In genomic region chr9:113221800-113222481, GRCh38 we compare ENCODE assay signal across 8 cellular contexts. TPM values are rescaled to one million over a fixed set of nuclear protein-coding genes. Genes with fewer than 3 reads are reported as not detected.
DNase-seq lines count a peak whose midpoint lies in the region; ATAC-seq, FAIRE-seq and TF ChIP-seq lines count a peak whose summit lies in the region.

No MANE protein-coding gene starts in this region.

- H3K4me1 Mint-ChIP-seq in H9: peaks cover 22 to 27% of the 10 kb centered on the region in 2 experiments
- H3K4me1 Mint-ChIP-seq in naive thymus-derived CD4-positive, alpha-beta T cell: peaks cover 15 to 55% (median 46%) of the 10 kb centered on the region in 7 donors

- FAIRE-seq in H1 (lab: Jason Lieb, UNC): no peak

- intact Hi-C loops in naive thymus-derived CD4-positive, alpha-beta T cell (cut with micrococcal nuclease): loop anchor here (1.0 to 10.0 kb wide), 21 partner anchors 11 to 1739 kb away; partner anchors contain the start of genes ALAD (in 2 of the 2), C9orf43 (in 2 of the 2), CDC26 (in 2 of the 2) and POLE3 (in 2 of the 2)

- no peaks in the 10 kb centered on the region; a peak in 1 of 8 replicates for H3K36me3 ChIP-seq in H1 (ENCODE audit: control insufficient read depth in 2 of 4, insufficient read depth in 4 of 4, low read length in 3 of 4)
- H3K36me3 ChIP-seq in naive thymus-derived CD4-positive, alpha-beta T cell (ENCODE audit: control insufficient read depth in 2 of 3, insufficient read depth in 3 of 3, low read length in 3 of 3): peaks cover 0 to 7% (median 0%) of the 10 kb centered on the region in 3 experiments

- no peak for ATAC-seq in naive thymus-derived CD4-positive, alpha-beta T cell
- no peak for ATAC-seq in GM18511 (IDR thresholded peaks at IDR 0.05; ENCODE audit: unreplicated experiment)

- peak in 1 of 2 experiments; percentile 3; a peak in 1 of 3 replicates for TF ChIP-seq POLR2A in H1 (IDR thresholded peaks at IDR 0.05; ENCODE audit: control extremely low read depth in 1 of 2, low read depth in 2 of 2, low read length in 2 of 2)

- H3K4ac ChIP-seq in H9 (ENCODE audit: low read depth, low read length): no peak overlapping the region
- no peak overlapping the region for H3K4ac ChIP-seq in H1 (replicated peaks; ENCODE audit: insufficient read length, low read depth, low read length)

- TF ChIP-seq RAD21 in H1 (IDR thresholded peaks at IDR 0.05 in 1 of 2, conservative IDR thresholded peaks at IDR 0.05 in 1 of 2; ENCODE audit: low read depth in 2 of 2, low read length in 2 of 2): no peak

- CTCF ChIA-PET in H1 (lab: Charles Lee; ENCODE audit: partially characterized antibody): interaction anchor here (0.8 to 3.1 kb wide), 8 partner anchors 15 to 370 kb away, joined by 3 to 17 read pairs (median 3); partner anchors contain the start of genes CDC26, PRPF4 and SLC31A2
- CTCF ChIA-PET in naive thymus-derived CD4-positive, alpha-beta T cell (lab: Charles Lee): interaction anchor here (1.2 kb wide), 1 partner anchor 71 kb away, joined by 4 read pairs; the partner anchor contains the start of gene SLC31A2

- H2BK120ac ChIP-seq in H9 (ENCODE audit: low read depth, low read length, poor library complexity, severe bottlenecking): no peak overlapping the region
- H2BK120ac ChIP-seq in H1 (replicated peaks; ENCODE audit: low read depth, low read length): no peak overlapping the region

- H4K8ac ChIP-seq in H9 (replicated peaks; ENCODE audit: insufficient read length, low read depth, low read length) (no peak overlapping the region), H1 (ENCODE audit: extremely low read depth, insufficient read depth, low read length) (peak overlapping the region; percentile 59; the same call in 1 of the 2 replicates)

- no peak overlapping the region for H3K27ac ChIP-seq in H9 (ENCODE audit: insufficient read length, low read depth, low read length)
- H3K27ac ChIP-seq in H1 (ENCODE audit: low read depth, low read length): peak overlapping the region; percentile 71; the same call in 1 of the 2 replicates
- peak overlapping the region; percentile 94 for H3K27ac ChIP-seq in naive thymus-derived CD4-positive, alpha-beta T cell (ENCODE audit: low read depth, low read length)

- H3K79me1 ChIP-seq in H9 (ENCODE audit: insufficient read depth, low read depth, low read length, poor library complexity, severe bottlenecking): peaks cover 3% of the 10 kb centered on the region
- H3K79me1 ChIP-seq in H1 (ENCODE audit: low read depth, low read length): 0 out of 2 replicates have a peak, but pooled peaks cover 3% of the 10 kb centered on the region

- POLR2A ChIA-PET in H1 (lab: Charles Lee; ENCODE audit: partially characterized antibody): interaction anchor here (0.7 to 2.9 kb wide), 12 partner anchors 9 to 188 kb away, joined by 3 to 10 read pairs (median 4); partner anchors contain the start of genes C9orf43, CDC26, POLE3 and PRPF4
- POLR2A ChIA-PET in naive thymus-derived CD4-positive, alpha-beta T cell (lab: Charles Lee): interaction anchor here (0.6 to 1.5 kb wide), 5 partner anchors 11 to 667 kb away, joined by 3 to 9 read pairs (median 4); partner anchors contain the start of gene SLC31A2

- no peak overlapping the region for H2AK5ac ChIP-seq in H9 (ENCODE audit: insufficient read length, low read length)
- no peak overlapping the region for H2AK5ac ChIP-seq in H1 (ENCODE audit: low read depth, low read length)

- peaks cover 0 to 4% (median 0%) of the 10 kb centered on the region in 3 experiments; a peak in 2 of 7 replicates for H3K36me3 Mint-ChIP-seq in H9 (ENCODE audit: insufficient read depth in 1 of 3, low read depth in 3 of 3)
- H3K36me3 Mint-ChIP-seq in naive thymus-derived CD4-positive, alpha-beta T cell: peaks cover 0 to 6% (median 0%) of the 10 kb centered on the region in 5 donors

- H3K23me2 ChIP-seq in H9 (ENCODE audit: insufficient read length, low read depth, low read length, poor library complexity, severe bottlenecking) (peaks cover 12% of the 10 kb centered on the region), H1 (ENCODE audit: low read depth, low read length) (peaks cover 10% of the 10 kb centered on the region)

- no peaks in the 10 kb centered on the region; a peak in 1 of 5 replicates for H3K9me3 Mint-ChIP-seq in H9
- no peaks in the 10 kb centered on the region for H3K9me3 Mint-ChIP-seq in naive thymus-derived CD4-positive, alpha-beta T cell

- H3K27ac Mint-ChIP-seq in H9: peak overlapping the region in 2 of 3 experiments; percentile 97; a peak in 5 of 7 replicates
- H3K27ac Mint-ChIP-seq in naive thymus-derived CD4-positive, alpha-beta T cell: peak overlapping the region; percentile 86 to 98 (median 94)

- H3K4me1 ChIP-seq in H9 (ENCODE audit: insufficient read depth, low read length): peaks cover 6% of the 10 kb centered on the region; the same call in 1 of the 2 replicates
- peaks cover 0 to 10% (median 1%) of the 10 kb centered on the region in 4 experiments; a peak in 4 of 7 replicates for H3K4me1 ChIP-seq in H1 (replicated peaks in 1 of 4; ENCODE audit: control insufficient read depth in 3 of 4, insufficient read depth in 4 of 4, low read length in 3 of 4)
- peaks cover 10 to 25% of the 10 kb centered on the region in 2 donors for H3K4me1 ChIP-seq in naive thymus-derived CD4-positive, alpha-beta T cell (ENCODE audit: control insufficient read depth in 2 of 2, insufficient read depth in 2 of 2, low read length in 2 of 2)

- H3K14ac ChIP-seq in H9 (ENCODE audit: insufficient read depth, low read length) (peak overlapping the region; percentile 95; the same call in 1 of the 2 replicates), H1 (ENCODE audit: insufficient read length) (no peak overlapping the region)

- H3K4me3 Mint-ChIP-seq in H9: peak overlapping the region; percentile 97 to 98
- H3K4me3 Mint-ChIP-seq in naive thymus-derived CD4-positive, alpha-beta T cell: peak overlapping the region; percentile 89 to 99 (median 94)

- H3K27me3 Mint-ChIP-seq in H9 (ENCODE audit: low read depth): no peaks in the 10 kb centered on the region
- H3K27me3 Mint-ChIP-seq in naive thymus-derived CD4-positive, alpha-beta T cell: no peaks in the 10 kb centered on the region

- H4K91ac ChIP-seq in H9 (ENCODE audit: insufficient read length, low read depth, low read length) (no peak overlapping the region), H1 (replicated peaks; ENCODE audit: insufficient read length, low read length) (no peak overlapping the region)

- no peak overlapping the region for H2BK20ac ChIP-seq in H9 (ENCODE audit: low read depth, low read length, poor library complexity, severe bottlenecking)
- no peak overlapping the region for H2BK20ac ChIP-seq in H1 (ENCODE audit: low read length)

- no peaks in the 10 kb centered on the region for H4K20me1 ChIP-seq in H9 (ENCODE audit: control insufficient read depth, insufficient read depth, insufficient read length)
- peaks cover 0 to 2% of the 10 kb centered on the region in 2 experiments for H4K20me1 ChIP-seq in H1 (replicated peaks in 1 of 2; ENCODE audit: control insufficient read depth in 1 of 2, insufficient read depth in 2 of 2, low read length in 2 of 2)

- H3K27me3 ChIP-seq in H9 (ENCODE audit: insufficient read depth, low read length) (no peaks in the 10 kb centered on the region), H1 (replicated peaks in 1 of 4; ENCODE audit: control insufficient read depth in 3 of 4, extremely low read depth in 1 of 4, insufficient read depth in 3 of 4, low read length in 3 of 4) (no peaks in the 10 kb centered on the region)
- H3K27me3 ChIP-seq in naive thymus-derived CD4-positive, alpha-beta T cell (ENCODE audit: control insufficient read depth in 2 of 2, insufficient read depth in 2 of 2, low read length in 2 of 2): no peaks in the 10 kb centered on the region

- H3K23ac ChIP-seq in H9 (ENCODE audit: insufficient read length, low read depth, low read length) (no peak overlapping the region), H1 (ENCODE audit: insufficient read length) (no peak overlapping the region)

- no peak overlapping the region for H3K56ac ChIP-seq in H9 (ENCODE audit: insufficient read length, low read depth, low read length)
- peak overlapping the region; percentile 71 for H3K56ac ChIP-seq in H1 (replicated peaks; ENCODE audit: insufficient read length, low read depth, low read length)

- H4K5ac ChIP-seq in H9 (ENCODE audit: insufficient read length, low read depth, low read length) (no peak overlapping the region), H1 (ENCODE audit: insufficient read length, low read depth, low read length) (peak overlapping the region; percentile 90)

- H3K4me3 ChIP-seq in H1 (ENCODE audit: extremely low read depth in 1 of 4, insufficient read depth in 2 of 4, low read depth in 3 of 4, low read length in 4 of 4): peak overlapping the region; percentile 93 to 96 (median 94)
- peak overlapping the region; percentile 91 for H3K4me3 ChIP-seq in naive thymus-derived CD4-positive, alpha-beta T cell (ENCODE audit: low read length)

- H3K18ac ChIP-seq in H9 (ENCODE audit: insufficient read length, low read depth, low read length) (no peak overlapping the region), H1 (ENCODE audit: extremely low read depth, low read length) (peak overlapping the region; percentile 95)

- TF ChIP-seq EP300 in H1 (IDR thresholded peaks at IDR 0.05; ENCODE audit: borderline replicate concordance in 1 of 2, low read depth in 2 of 2, low read length in 2 of 2): no peak

- H3K9ac ChIP-seq in H9 (ENCODE audit: extremely low read depth, insufficient read length, low read length) (peak overlapping the region; percentile 88), H1 (replicated peaks in 1 of 4; ENCODE audit: extremely low read depth in 1 of 4, low read depth in 3 of 4, low read length in 3 of 4) (peak overlapping the region; percentile 78 to 93 (median 82))

- WGBS in H9 (ENCODE audit: extremely low coverage, insufficient read length, low lambda C conversion rate): no CpG with 5 or more reads among the region's 20 CpGs
- WGBS in H1 (ENCODE audit: extremely low coverage in 1 of 2, insufficient coverage in 1 of 2, insufficient read length in 1 of 2, insufficient replicate concordance in 2 of 2, low coverage in 1 of 2, low lambda C conversion rate in 2 of 2, missing lambda C conversion rate in 1 of 2), 2 experiments: 18% methylated on average over 20 of the region's 20 CpGs; no CpG with 5 or more reads in 1 of the 2 experiments

- H3K79me2 ChIP-seq in H9 (ENCODE audit: insufficient read depth, low read length): peaks cover 15% of the 10 kb centered on the region
- H3K79me2 ChIP-seq in H1 (ENCODE audit: control insufficient read depth in 1 of 2, insufficient read depth in 2 of 2, low read length in 2 of 2): peaks cover 6 to 52% of the 10 kb centered on the region in 2 experiments

- H2BK15ac ChIP-seq in H9 (ENCODE audit: low read depth, low read length) (no peak overlapping the region), H1 (ENCODE audit: low read length) (no peak overlapping the region)

- H3K4me2 ChIP-seq in H9 (ENCODE audit: insufficient read depth, insufficient read length, low read length) (peak overlapping the region; percentile 94), H1 (ENCODE audit: insufficient read depth in 1 of 2, low read depth in 2 of 2, low read length in 2 of 2) (peak overlapping the region; percentile 93 to 99)

- DNase-seq in H9 (no peak), RPMI8226 (peak; percentile 11), H1 (ENCODE audit: low read depth in 1 of 2, low spot score in 2 of 2) (no peak), glomerular visceral epithelial cell (ENCODE audit: extremely low spot score) (no peak), H4 (ENCODE audit: low spot score) (no peak), germinal center (ENCODE audit: low spot score) (no peak)
- DNase-seq in naive thymus-derived CD4-positive, alpha-beta T cell: peak in 5 of 9 donors; percentile 8 to 30 (median 11)

- TF ChIP-seq CTCF in H9 (conservative IDR thresholded peaks at IDR 0.05) (no peak), H1 (IDR thresholded peaks at IDR 0.05; ENCODE audit: control extremely low read depth in 1 of 3, insufficient read depth in 1 of 3, low read depth in 1 of 3, low read length in 3 of 3) (no peak)

- H2AFZ ChIP-seq in H9 (ENCODE audit: low read length) (no peak overlapping the region), H1 (ENCODE audit: low read length) (peak overlapping the region; percentile 91)

- no peak overlapping the region for H3T11ph ChIP-seq in H9 (ENCODE audit: low read length)

- H3K9me3 ChIP-seq in H9 (ENCODE audit: control insufficient read depth, low read depth, low read length): no peaks in the 10 kb centered on the region
- H3K9me3 ChIP-seq in H1 (ENCODE audit: insufficient read depth in 2 of 2, low read depth in 1 of 2, low read length in 1 of 2): no peaks in the 10 kb centered on the region
- no peaks in the 10 kb centered on the region for H3K9me3 ChIP-seq in naive thymus-derived CD4-positive, alpha-beta T cell (ENCODE audit: control insufficient read depth in 2 of 3, low read length in 3 of 3)

- H2BK5ac ChIP-seq in H9 (ENCODE audit: insufficient read length, low read length) (no peak overlapping the region), H1 (ENCODE audit: low read depth, low read length) (0 out of 2 replicates have a peak overlapping the region, but pooled peaks have one; percentile 38)

- no peak overlapping the region for H2BK12ac ChIP-seq in H9 (ENCODE audit: insufficient read length, low read depth, low read length)
- no peak overlapping the region for H2BK12ac ChIP-seq in H1 (ENCODE audit: low read depth, low read length)

RNA-seq across cellular contexts. Expression of gene SLC31A1, which starts 0.6 kb away (rescaled TPM):
- total RNA-seq in H9 (2021): 34.4 and 34.8 TPM in 2 replicates
- total RNA-seq in H1 (2021; fragmentation: NEBNext Ultra II Directional; extraction: Animal tissue kit (Norgen Biotek cat#: 25700)): 40.7 and 40.8 TPM in 2 replicates
- polyA plus RNA-seq in H1 (2011; rRNA removed): 13.8 and 23.9 TPM in 2 replicates
- polyA plus RNA-seq in H1 (2011; cell fraction: cytosol; rRNA removed): 20.8 TPM
- polyA plus RNA-seq in H1 (2011; cell fraction: nucleus; rRNA removed): 9.0 TPM
- polyA plus RNA-seq in H1 (2012, experiment 1 of 2): 24.1 to 34.9 TPM (median 26.8 TPM) in 4 replicates
- 6.1 TPM for polyA plus RNA-seq in H1 (2012, experiment 2 of 2)
- polyA plus RNA-seq in H1 (2013, experiment 1 of 2): 43.4 TPM
- polyA plus RNA-seq in H1 (2013, experiment 2 of 2): 49.3 TPM
- 30.2 and 36.0 TPM in 2 replicates for polyA minus RNA-seq in H1 (2011; rRNA and poly(A)+ RNA removed)
- 14.8 TPM for polyA minus RNA-seq in H1 (2011; cell fraction: cytosol; rRNA and poly(A)+ RNA removed)
- polyA minus RNA-seq in H1 (2011; cell fraction: nucleus; rRNA and poly(A)+ RNA removed): 20.4 TPM
- 10 to 100 TPM in 1 of 5 experiments, 1 to 10 TPM in 4; 4.5 to 10.4 (median 4.7) TPM for total RNA-seq in naive thymus-derived CD4-positive, alpha-beta T cell
- 1 to 10 TPM; 3.0 to 4.1 TPM for polyA plus RNA-seq in naive thymus-derived CD4-positive, alpha-beta T cell
- 34.3 and 36.1 TPM in 2 replicates for total RNA-seq in H4 (2014; rRNA removed; shearing (Covaris generic))

RNA-seq across cellular contexts. Expression of gene FKBP15, which starts 0.9 kb away (rescaled TPM):
- 18.5 and 19.3 TPM in 2 replicates for total RNA-seq in H9 (2021)
- total RNA-seq in H1 (2021; fragmentation: NEBNext Ultra II Directional; extraction: Animal tissue kit (Norgen Biotek cat#: 25700)): 13.8 and 13.9 TPM in 2 replicates
- 9.9 and 13.1 TPM in 2 replicates for polyA plus RNA-seq in H1 (2011; rRNA removed)
- polyA plus RNA-seq in H1 (2011; cell fraction: cytosol; rRNA removed): 12.9 TPM
- polyA plus RNA-seq in H1 (2011; cell fraction: nucleus; rRNA removed): 35.3 TPM
- polyA plus RNA-seq in H1 (2012, experiment 1 of 2): 10.6 to 11.5 TPM (median 10.8 TPM) in 4 replicates
- 1.9 TPM for polyA plus RNA-seq in H1 (2012, experiment 2 of 2)
- 9.4 TPM for polyA plus RNA-seq in H1 (2013, experiment 1 of 2)
- 8.7 TPM for polyA plus RNA-seq in H1 (2013, experiment 2 of 2)
- 42.9 and 45.7 TPM in 2 replicates for polyA minus RNA-seq in H1 (2011; rRNA and poly(A)+ RNA removed)
- 15.7 TPM for polyA minus RNA-seq in H1 (2011; cell fraction: cytosol; rRNA and poly(A)+ RNA removed)
- 46.2 TPM for polyA minus RNA-seq in H1 (2011; cell fraction: nucleus; rRNA and poly(A)+ RNA removed)
- total RNA-seq in naive thymus-derived CD4-positive, alpha-beta T cell: 10 to 100 TPM; 22.4 to 50.6 (median 33.4) TPM
- polyA plus RNA-seq in naive thymus-derived CD4-positive, alpha-beta T cell: 10 to 100 TPM in 1 of 2 donors, 1 to 10 TPM in 1; 8.8 to 18.1 TPM
- 15.6 and 21.8 TPM in 2 replicates for total RNA-seq in H4 (2014; rRNA removed; shearing (Covaris generic))

RNA-seq across cellular contexts. Expression of gene CDC26, which starts 53.4 kb away (rescaled TPM):
- total RNA-seq in H9 (2021): 37.8 and 38.6 TPM in 2 replicates
- 41.9 and 42.8 TPM in 2 replicates for total RNA-seq in H1 (2021; fragmentation: NEBNext Ultra II Directional; extraction: Animal tissue kit (Norgen Biotek cat#: 25700))
- 15.3 and 31.5 TPM in 2 replicates for polyA plus RNA-seq in H1 (2011; rRNA removed)
- 46.6 TPM for polyA plus RNA-seq in H1 (2011; cell fraction: cytosol; rRNA removed)
- polyA plus RNA-seq in H1 (2011; cell fraction: nucleus; rRNA removed): 4.8 TPM
- 45.9 to 101 TPM (median 54.3 TPM) in 4 replicates for polyA plus RNA-seq in H1 (2012, experiment 1 of 2)
- polyA plus RNA-seq in H1 (2012, experiment 2 of 2): 22.3 TPM
- 56.6 TPM for polyA plus RNA-seq in H1 (2013, experiment 1 of 2)
- polyA plus RNA-seq in H1 (2013, experiment 2 of 2): 59.7 TPM
- 6.2 and 7.6 TPM in 2 replicates for polyA minus RNA-seq in H1 (2011; rRNA and poly(A)+ RNA removed)
- polyA minus RNA-seq in H1 (2011; cell fraction: cytosol; rRNA and poly(A)+ RNA removed): 6.1 TPM
- polyA minus RNA-seq in H1 (2011; cell fraction: nucleus; rRNA and poly(A)+ RNA removed): 4.2 TPM
- 10 to 100 TPM; 21.7 to 40.3 (median 34.4) TPM for total RNA-seq in naive thymus-derived CD4-positive, alpha-beta T cell
- polyA plus RNA-seq in naive thymus-derived CD4-positive, alpha-beta T cell: 100 to 1,000 TPM; 180 to 185 TPM
- total RNA-seq in H4 (2014; rRNA removed; shearing (Covaris generic)): 81.9 and 83.9 TPM in 2 replicates

RNA-seq across cellular contexts. Expression of gene PRPF4, which starts 53.5 kb away (rescaled TPM):
- total RNA-seq in H9 (2021): 48.5 and 49.8 TPM in 2 replicates
- 33.4 and 36.8 TPM in 2 replicates for total RNA-seq in H1 (2021; fragmentation: NEBNext Ultra II Directional; extraction: Animal tissue kit (Norgen Biotek cat#: 25700))
- 13.6 and 15.2 TPM in 2 replicates for polyA plus RNA-seq in H1 (2011; rRNA removed)
- polyA plus RNA-seq in H1 (2011; cell fraction: cytosol; rRNA removed): 19.6 TPM
- 13.9 TPM for polyA plus RNA-seq in H1 (2011; cell fraction: nucleus; rRNA removed)
- 27.7 to 35.7 TPM (median 31.3 TPM) in 4 replicates for polyA plus RNA-seq in H1 (2012, experiment 1 of 2)
- 8.9 TPM for polyA plus RNA-seq in H1 (2012, experiment 2 of 2)
- 22.8 TPM for polyA plus RNA-seq in H1 (2013, experiment 1 of 2)
- 23.4 TPM for polyA plus RNA-seq in H1 (2013, experiment 2 of 2)
- polyA minus RNA-seq in H1 (2011; rRNA and poly(A)+ RNA removed): 16.4 and 19.4 TPM in 2 replicates
- polyA minus RNA-seq in H1 (2011; cell fraction: cytosol; rRNA and poly(A)+ RNA removed): 13.1 TPM
- polyA minus RNA-seq in H1 (2011; cell fraction: nucleus; rRNA and poly(A)+ RNA removed): 10.4 TPM
- 10 to 100 TPM; 17.4 to 36.9 (median 22.0) TPM for total RNA-seq in naive thymus-derived CD4-positive, alpha-beta T cell
- polyA plus RNA-seq in naive thymus-derived CD4-positive, alpha-beta T cell: 10 to 100 TPM; 19.7 to 29.6 TPM
- total RNA-seq in H4 (2014; rRNA removed; shearing (Covaris generic)): 44.1 and 45.9 TPM in 2 replicates

Comparison
In these comparisons a context has a peak if more than half of its experiments do, and no peak if none do; other contexts are left out.
1. DNase-seq: peak in RPMI8226 (single experiment) and naive thymus-derived CD4-positive, alpha-beta T cell (5 of 9); none in H9 (single experiment), H1 (0 of 2), glomerular visceral epithelial cell (single experiment), H4 (single experiment) and germinal center (single experiment).